Comparison of ENCODE assay signal across 18 cellular contexts in the genomic region with DNA sequence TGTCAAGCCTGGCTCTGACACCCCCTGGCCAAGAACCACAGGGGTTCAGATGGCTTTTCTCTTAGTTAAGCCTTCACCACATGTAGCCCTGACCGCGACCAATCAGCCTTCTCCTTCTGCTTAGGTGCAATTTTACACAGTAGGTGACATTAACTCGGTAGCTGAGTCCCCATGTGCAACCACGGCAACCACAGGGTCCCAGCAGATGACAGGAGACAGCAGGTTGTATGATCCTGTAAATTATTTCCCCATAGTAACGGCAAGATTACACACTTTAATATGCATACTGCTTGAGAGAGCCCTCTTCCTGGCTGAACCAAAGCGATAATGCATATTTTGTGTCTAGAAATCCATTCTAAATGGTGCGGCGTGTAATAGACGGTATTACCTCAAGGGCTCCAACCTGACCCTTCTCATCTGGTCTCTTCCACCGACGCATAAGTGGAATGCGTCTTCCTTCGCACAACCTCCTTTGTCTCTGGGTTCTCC.
DNase-seq lines count a peak whose midpoint lies in the region; ATAC-seq lines count a peak whose summit lies in the region.
"Had no signal": no experiment of that assay in that cellular context is flagged by ENCODE, and none has a peak within 500 bp of the region (broad histone marks: within the 10 kb centered on the region; RNA-seq: fewer than 3 reads in every experiment).

No MANE protein-coding gene starts in this region.

- H3K18ac ChIP-seq in mesendoderm (ENCODE audit: low read length) = no peak overlapping the region

- no peak overlapping the region for H4K5ac ChIP-seq in mesendoderm (ENCODE audit: low read length)

- no peak overlapping the region for H3K9ac ChIP-seq in mesendoderm (ENCODE audit: low read length)

- H2BK5ac ChIP-seq in mesendoderm (ENCODE audit: low read length) = no peak overlapping the region

- H4K8ac ChIP-seq in mesendoderm (ENCODE audit: low read depth, low read length) = no peak overlapping the region

- no peak overlapping the region for H3K4ac ChIP-seq in mesendoderm (ENCODE audit: low read depth, low read length)

- H2BK15ac ChIP-seq in mesendoderm (replicated peaks; ENCODE audit: low read depth) = no peak overlapping the region

- H3K4me2 ChIP-seq in mesendoderm (ENCODE audit: low read length) = no peak overlapping the region
- H3K4me2 ChIP-seq: A549 had no signal

- H3K79me1 ChIP-seq in mesendoderm (ENCODE audit: low read length) = no peaks in the 10 kb centered on the region

- H3K4me1 ChIP-seq in mesendoderm (ENCODE audit: control insufficient read depth, low read depth, low read length) = no peaks in the 10 kb centered on the region
- H3K4me1 ChIP-seq: A549 had no signal

- no peaks in the 10 kb centered on the region for H3K79me2 ChIP-seq in mesendoderm (ENCODE audit: control insufficient read depth, insufficient read depth, low read length)

- H2AK5ac ChIP-seq in mesendoderm (ENCODE audit: low read length) = no peak overlapping the region

- WGBS in mesendoderm (ENCODE audit: extremely low coverage, insufficient coverage, low lambda C conversion rate) = no CpG with 5 or more reads among the region's 13 CpGs

- no peaks in the 10 kb centered on the region for H3K36me3 ChIP-seq in mesendoderm (ENCODE audit: control insufficient read depth, insufficient read depth, low read length)

- no peak overlapping the region for H3K56ac ChIP-seq in mesendoderm (ENCODE audit: low read length)

- H3K27me3 ChIP-seq in mesendoderm (ENCODE audit: insufficient read depth, low read length, poor library complexity) = no peaks in the 10 kb centered on the region

- DNase-seq in NCI-H1417 (lab: John Stamatoyannopoulos, UW) = peak; percentile 2 to 87 (median 56)
- no peak for DNase-seq in NCI-H1417 treated with DMSO at 0.1 percent for 48 hours (lab: John Stamatoyannopoulos, UW)
- DNase-seq in COR-L47 (lab: John Stamatoyannopoulos, UW) = peak; percentile 61
- peak; percentile 1 for DNase-seq in NCI-H2081 treated with DMSO at 0.1 percent for 48 hours (lab: John Stamatoyannopoulos, UW)
- DNase-seq in mesendoderm = peak; percentile 49
- DNase-seq in NCI-H1092 treated with DMSO at 0.1 percent for 48 hours (lab: John Stamatoyannopoulos, UW) = no peak
- DNase-seq: AML-193; CD4-positive, alpha-beta T cell; DMS153; DMS79; GF-D8; H9 had no signal

- H3K23ac ChIP-seq in mesendoderm (ENCODE audit: low read length) = no peak overlapping the region

- H3K4me3 ChIP-seq in mesendoderm (ENCODE audit: low read length) = no peak overlapping the region
- H3K4me3 ChIP-seq: A549 had no signal

- ATAC-seq in HG02981 (IDR thresholded peaks at IDR 0.05; ENCODE audit: unreplicated experiment) (no peak), GM21786 (IDR thresholded peaks at IDR 0.05; ENCODE audit: unreplicated experiment) (no peak)
- ATAC-seq: A549 had no signal

- H2BK120ac ChIP-seq in mesendoderm (ENCODE audit: low read depth, low read length) = no peak overlapping the region

- no peak overlapping the region for H3K27ac ChIP-seq in mesendoderm (ENCODE audit: low read depth, low read length)
- H3K27ac ChIP-seq: 22Rv1, A549, C4-2B, HL-60 had no signal

Comparison
In these comparisons a context has a peak if more than half of its experiments do, and no peak if none do; other contexts are left out.
1. DNase-seq: peak in NCI-H1417 (3 of 3), COR-L47 (single experiment), NCI-H2081 treated with DMSO at 0.1 percent for 48 hours (single experiment) and mesendoderm (single experiment); none in NCI-H1417 treated with DMSO at 0.1 percent for 48 hours (single experiment) and NCI-H1092 treated with DMSO at 0.1 percent for 48 hours (single experiment).